8 cellular contexts compared by ENCODE assay signal in genomic region chr12:64256166-64256800, GRCh38. TPM values are rescaled to one million over a fixed set of nuclear protein-coding genes. Genes with fewer than 3 reads are reported as not detected.
DNase-seq lines count a peak whose midpoint lies in the region; ATAC-seq lines count a peak whose summit lies in the region.

No MANE protein-coding gene starts in this region.

- no peaks in the 10 kb centered on the region for H3K4me1 Mint-ChIP-seq in memory B cell
- peaks cover 5% of the 10 kb centered on the region for H3K4me1 Mint-ChIP-seq in stimulated activated naive CD8-positive, alpha-beta T cell treated with anti-CD3 and anti-CD28 coated beads, Interleukin-15, amount 100 ng/mL, for 72 hours

- H3K27ac Mint-ChIP-seq in memory B cell: no peak overlapping the region
- no peak overlapping the region for H3K27ac Mint-ChIP-seq in stimulated activated naive CD8-positive, alpha-beta T cell treated with anti-CD3 and anti-CD28 coated beads, Interleukin-15, amount 100 ng/mL, for 72 hours

- ATAC-seq in memory B cell (ENCODE audit: low read depth) (no peak), GM18498 (IDR thresholded peaks at IDR 0.05; ENCODE audit: unreplicated experiment) (no peak)
- no peak for ATAC-seq in stimulated activated naive CD8-positive, alpha-beta T cell treated with anti-CD3 and anti-CD28 coated beads, Interleukin-15, amount 100 ng/mL, for 72 hours

- H3K9me3 Mint-ChIP-seq in memory B cell: no peaks in the 10 kb centered on the region
- H3K9me3 Mint-ChIP-seq in stimulated activated naive CD8-positive, alpha-beta T cell treated with anti-CD3 and anti-CD28 coated beads, Interleukin-15, amount 100 ng/mL, for 72 hours: no peaks in the 10 kb centered on the region

- H3K4me3 Mint-ChIP-seq in memory B cell: no peak overlapping the region
- H3K4me3 Mint-ChIP-seq in stimulated activated naive CD8-positive, alpha-beta T cell treated with anti-CD3 and anti-CD28 coated beads, Interleukin-15, amount 100 ng/mL, for 72 hours: no peak overlapping the region

- DNase-seq in DMS 273 treated with DMSO at 0.1 percent for 48 hours (lab: John Stamatoyannopoulos, UW) (peak; percentile 20), HT1080 (ENCODE audit: low read depth) (peak; percentile 50), NOMO-1 treated with dmso at 0.1 percent for 144 hours (lab: John Stamatoyannopoulos, UW; ENCODE audit: unreplicated experiment) (peak; percentile 4), dermis microvascular lymphatic vessel endothelial cell (ENCODE audit: low read depth in 2 of 2) (peak; percentile 47 to 65), memory B cell (ENCODE audit: low spot score in 2 of 2) (peak; percentile 11 to 47)
- no peak for DNase-seq in NK-92 treated with Interleukin-12 subunit alpha and Interleukin-12 subunit beta, amount 100 ng/mL, for 24 hours (lab: John Stamatoyannopoulos, UW)
- no peak for DNase-seq in stimulated activated naive CD8-positive, alpha-beta T cell treated with anti-CD3 and anti-CD28 coated beads, Interleukin-15, amount 100 ng/mL, for 72 hours

- H3K36me3 Mint-ChIP-seq in memory B cell: no peaks in the 10 kb centered on the region

- H3K27me3 Mint-ChIP-seq in memory B cell: peaks cover 1% of the 10 kb centered on the region
- no peaks in the 10 kb centered on the region for H3K27me3 Mint-ChIP-seq in stimulated activated naive CD8-positive, alpha-beta T cell treated with anti-CD3 and anti-CD28 coated beads, Interleukin-15, amount 100 ng/mL, for 72 hours

RNA-seq across cellular contexts. Expression of gene KICS2, which starts 34.2 kb away (rescaled TPM):
- total RNA-seq in HT1080 (2014; rRNA removed; shearing (Covaris generic)): 7.1 and 10.7 TPM in 2 replicates
- polyA plus RNA-seq in HT1080 (2015; cell fraction: cytosol; rRNA removed): 7.2 and 7.9 TPM in 2 replicates
- 6.9 and 7.5 TPM in 2 replicates for polyA plus RNA-seq in HT1080 (2015; cell fraction: nucleus; rRNA removed)
- 3.2 and 3.7 TPM in 2 replicates for total RNA-seq in dermis microvascular lymphatic vessel endothelial cell

Comparison
In these comparisons a context has a peak if more than half of its experiments do, and no peak if none do; other contexts are left out.
1. DNase-seq: peak in DMS 273 treated with DMSO at 0.1 percent for 48 hours (single experiment), HT1080 (single experiment), NOMO-1 treated with dmso at 0.1 percent for 144 hours (single experiment), dermis microvascular lymphatic vessel endothelial cell (2 of 2) and memory B cell (2 of 2); none in NK-92 treated with Interleukin-12 subunit alpha and Interleukin-12 subunit beta, amount 100 ng/mL, for 24 hours (single experiment) and stimulated activated naive CD8-positive, alpha-beta T cell treated with anti-CD3 and anti-CD28 coated beads, Interleukin-15, amount 100 ng/mL, for 72 hours (0 of 2).